In the genomic region with DNA sequence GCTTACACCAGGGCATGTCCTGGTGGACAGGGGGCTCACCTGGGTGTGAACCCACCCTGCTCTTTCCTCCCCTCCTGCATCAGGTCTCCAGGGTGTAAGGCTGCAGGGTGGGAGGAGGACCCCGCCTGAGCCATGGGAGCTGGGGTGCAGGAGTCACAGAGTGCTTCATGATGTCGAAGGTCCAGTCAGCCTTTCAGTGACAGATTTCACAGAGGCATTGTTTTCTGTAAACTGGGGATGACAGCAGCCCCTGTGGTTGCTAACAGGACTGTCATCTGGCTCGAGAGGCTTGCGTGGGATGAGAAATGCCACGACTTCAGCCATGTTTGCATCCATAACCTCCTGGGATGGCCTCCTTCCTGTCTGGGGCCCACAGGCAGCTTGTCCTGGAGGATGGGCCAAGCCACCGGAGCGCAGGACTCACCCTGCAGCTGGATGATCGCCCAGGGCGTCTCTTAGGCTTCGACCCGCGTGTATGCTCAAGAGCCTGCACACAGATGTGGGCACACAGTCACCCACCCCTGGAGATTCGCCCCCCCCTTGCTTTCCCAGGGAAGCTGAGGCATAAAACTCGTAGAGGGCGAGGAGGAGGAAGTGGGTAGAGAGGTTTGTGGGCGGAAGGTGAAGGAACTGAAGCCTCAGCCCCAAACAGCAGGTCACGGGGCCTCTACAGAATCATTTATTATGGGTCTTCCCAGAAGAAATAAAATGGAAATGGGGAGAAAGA, we compare ENCODE assay signal across 9 cellular contexts. TPM values are rescaled to one million over a fixed set of nuclear protein-coding genes. Genes with fewer than 3 reads are reported as not detected.
DNase-seq lines count a peak whose midpoint lies in the region; ATAC-seq and TF ChIP-seq lines count a peak whose summit lies in the region.
"Had no signal": no experiment of that assay in that cellular context is flagged by ENCODE, and none has a peak within 500 bp of the region (broad histone marks: within the 10 kb centered on the region; RNA-seq: fewer than 3 reads in every experiment).

No MANE protein-coding gene starts in this region.

- peaks cover 21% of the 10 kb centered on the region for H3K27me3 Mint-ChIP-seq in WTC11 (ENCODE audit: low read depth)

- CTCF ChIA-PET in WTC11 (lab: Charles Lee), result interaction anchor here (0.6 to 4.0 kb wide), 23 partner anchors 9 to 433 kb away, joined by 3 to 41 read pairs (median 5); partner anchors contain the start of genes ASF1B, DCAF15, IL27RA and MISP3

- no peak for DNase-seq in activated CD4-positive, CD25-positive, alpha-beta regulatory T cell (lab: John Stamatoyannopoulos, UW)
- DNase-seq in WTC11 (ENCODE audit: low spot score), result no peak
- DNase-seq in fibroblast of the aortic adventitia (ENCODE audit: low read depth), result peak; percentile 23
- peak; percentile 51 for DNase-seq in stimulated activated CD4-positive, alpha-beta T cell treated with anti-CD3 and anti-CD28 coated beads, Interleukin-4, amount 100 ng/mL, for 24 hours
- no peak for DNase-seq in mesenteric fat pad (ENCODE audit: low spot score)
- DNase-seq in cortex of kidney (lab: John Stamatoyannopoulos, UW), result no peak

- peaks cover 26% of the 10 kb centered on the region for H3K4me1 Mint-ChIP-seq in WTC11

- H3K4me3 ChIP-seq in fibroblast of the aortic adventitia (ENCODE audit: low read depth, low read length), result no peak overlapping the region
- H3K4me3 ChIP-seq: ovary had no signal

- no peaks in the 10 kb centered on the region for H3K36me3 Mint-ChIP-seq in WTC11

- H3K27ac Mint-ChIP-seq in WTC11, result peak overlapping the region; percentile 82

- no peaks in the 10 kb centered on the region for H3K9me3 Mint-ChIP-seq in WTC11

- peak overlapping the region; percentile 12; the same call in 1 of the 2 replicates for H3K4me3 Mint-ChIP-seq in WTC11

- TF ChIP-seq CTCF in WTC11 (IDR thresholded peaks at IDR 0.05) (no peak), fibroblast of the aortic adventitia (IDR thresholded peaks at IDR 0.05; ENCODE audit: insufficient read depth, low read length) (no peak)

- ATAC-seq in activated CD4-positive, CD25-positive, alpha-beta regulatory T cell treated with anti-CD3 and anti-CD28 coated beads, Interleukin-2, amount 50 U/mL, for 24 hours, result peak; percentile 9 to 18
- ATAC-seq in WTC11 (no peak), HG03280 (IDR thresholded peaks at IDR 0.05; ENCODE audit: unreplicated experiment) (no peak)

- POLR2A ChIA-PET in WTC11 (lab: Charles Lee), result interaction anchor here (0.6 to 1.5 kb wide), 4 partner anchors 54 to 190 kb away, joined by 3 to 4 read pairs (median 3); partner anchors contain the start of gene MISP3

TF ChIP-seq in WTC11, 78 proteins besides CTCF, POLR2A, EP300 and RAD21:
- TF ChIP-seq MYBL2 (CRISPR knock-in tag; IDR thresholded peaks at IDR 0.05) (no peak), GTF2I (CRISPR knock-in tag; conservative IDR thresholded peaks at IDR 0.05) (no peak), ZNF423 (CRISPR knock-in tag; IDR thresholded peaks at IDR 0.05) (no peak), STAT6 (CRISPR knock-in tag; conservative IDR thresholded peaks at IDR 0.05; ENCODE audit: low read depth) (no peak), NFE2L1 (CRISPR knock-in tag; IDR thresholded peaks at IDR 0.05) (no peak), ATF3 (CRISPR knock-in tag; conservative IDR thresholded peaks at IDR 0.05) (no peak), ZNF317 (CRISPR knock-in tag; IDR thresholded peaks at IDR 0.05; ENCODE audit: borderline replicate concordance, low read depth) (no peak), IRF2 (CRISPR knock-in tag; IDR thresholded peaks at IDR 0.05; ENCODE audit: borderline replicate concordance, low read depth) (no peak), ZNF232 (CRISPR knock-in tag; IDR thresholded peaks at IDR 0.05) (no peak), CBFB (CRISPR knock-in tag; IDR thresholded peaks at IDR 0.05; ENCODE audit: low read depth) (no peak)
- TF ChIP-seq, protein P1, sequence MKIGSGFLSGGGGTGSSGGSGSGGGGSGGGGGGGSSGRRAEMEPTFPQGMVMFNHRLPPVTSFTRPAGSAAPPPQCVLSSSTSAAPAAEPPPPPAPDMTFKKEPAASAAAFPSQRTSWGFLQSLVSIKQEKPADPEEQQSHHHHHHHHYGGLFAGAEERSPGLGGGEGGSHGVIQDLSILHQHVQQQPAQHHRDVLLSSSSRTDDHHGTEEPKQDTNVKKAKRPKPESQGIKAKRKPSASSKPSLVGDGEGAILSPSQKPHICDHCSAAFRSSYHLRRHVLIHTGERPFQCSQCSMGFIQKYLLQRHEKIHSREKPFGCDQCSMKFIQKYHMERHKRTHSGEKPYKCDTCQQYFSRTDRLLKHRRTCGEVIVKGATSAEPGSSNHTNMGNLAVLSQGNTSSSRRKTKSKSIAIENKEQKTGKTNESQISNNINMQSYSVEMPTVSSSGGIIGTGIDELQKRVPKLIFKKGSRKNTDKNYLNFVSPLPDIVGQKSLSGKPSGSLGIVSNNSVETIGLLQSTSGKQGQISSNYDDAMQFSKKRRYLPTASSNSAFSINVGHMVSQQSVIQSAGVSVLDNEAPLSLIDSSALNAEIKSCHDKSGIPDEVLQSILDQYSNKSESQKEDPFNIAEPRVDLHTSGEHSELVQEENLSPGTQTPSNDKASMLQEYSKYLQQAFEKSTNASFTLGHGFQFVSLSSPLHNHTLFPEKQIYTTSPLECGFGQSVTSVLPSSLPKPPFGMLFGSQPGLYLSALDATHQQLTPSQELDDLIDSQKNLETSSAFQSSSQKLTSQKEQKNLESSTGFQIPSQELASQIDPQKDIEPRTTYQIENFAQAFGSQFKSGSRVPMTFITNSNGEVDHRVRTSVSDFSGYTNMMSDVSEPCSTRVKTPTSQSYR (CRISPR knock-in tag; IDR thresholded peaks at IDR 0.05), result no peak

RNA-seq across cellular contexts. Expression of gene NANOS3, which starts 4.9 kb away (rescaled TPM):
- total RNA-seq in WTC11 (2021) (0.66 to 1.1 TPM (median 0.71 TPM) in 3 replicates), fibroblast of the aortic adventitia (ENCODE audit: low replicate concordance) (0.27 TPM in 1 of 2 replicates, not detected in the other), mesenteric fat pad (not detected)

RNA-seq across cellular contexts. Expression of gene BRME1, which starts 24.1 kb away (rescaled TPM):
- total RNA-seq in WTC11 (2021) (5.0 to 7.2 TPM (median 6.4 TPM) in 3 replicates), fibroblast of the aortic adventitia (ENCODE audit: low replicate concordance) (1.5 and 1.8 TPM in 2 replicates), mesenteric fat pad (0.67 TPM)

RNA-seq across cellular contexts. Expression of gene CC2D1A, which starts 24.1 kb away (rescaled TPM):
- total RNA-seq in WTC11 (2021) (36.6 to 44.2 TPM (median 42.2 TPM) in 3 replicates), fibroblast of the aortic adventitia (ENCODE audit: low replicate concordance) (12.5 and 16.6 TPM in 2 replicates), mesenteric fat pad (30.2 TPM)

RNA-seq across cellular contexts. Expression of gene PODNL1, which starts 56.4 kb away (rescaled TPM):
- total RNA-seq in WTC11 (2021), result 1.1 to 1.4 TPM (median 1.4 TPM) in 3 replicates
- 0.90 and 1.6 TPM in 2 replicates for total RNA-seq in fibroblast of the aortic adventitia (ENCODE audit: low replicate concordance)
- total RNA-seq in mesenteric fat pad, result 0.93 TPM

Comparison
In these comparisons a context has a peak if more than half of its experiments do, and no peak if none do; other contexts are left out.
1. ATAC-seq: peak in activated CD4-positive, CD25-positive, alpha-beta regulatory T cell treated with anti-CD3 and anti-CD28 coated beads, Interleukin-2, amount 50 U/mL, for 24 hours (2 of 2); none in WTC11 (single experiment) and HG03280 (single experiment).
2. DNase-seq: peak in fibroblast of the aortic adventitia (single experiment) and stimulated activated CD4-positive, alpha-beta T cell treated with anti-CD3 and anti-CD28 coated beads, Interleukin-4, amount 100 ng/mL, for 24 hours (single experiment); none in activated CD4-positive, CD25-positive, alpha-beta regulatory T cell (0 of 4), WTC11 (single experiment), mesenteric fat pad (single experiment) and cortex of kidney (single experiment).